ENCODE assay signal across 8 cellular contexts in the genomic region with DNA sequence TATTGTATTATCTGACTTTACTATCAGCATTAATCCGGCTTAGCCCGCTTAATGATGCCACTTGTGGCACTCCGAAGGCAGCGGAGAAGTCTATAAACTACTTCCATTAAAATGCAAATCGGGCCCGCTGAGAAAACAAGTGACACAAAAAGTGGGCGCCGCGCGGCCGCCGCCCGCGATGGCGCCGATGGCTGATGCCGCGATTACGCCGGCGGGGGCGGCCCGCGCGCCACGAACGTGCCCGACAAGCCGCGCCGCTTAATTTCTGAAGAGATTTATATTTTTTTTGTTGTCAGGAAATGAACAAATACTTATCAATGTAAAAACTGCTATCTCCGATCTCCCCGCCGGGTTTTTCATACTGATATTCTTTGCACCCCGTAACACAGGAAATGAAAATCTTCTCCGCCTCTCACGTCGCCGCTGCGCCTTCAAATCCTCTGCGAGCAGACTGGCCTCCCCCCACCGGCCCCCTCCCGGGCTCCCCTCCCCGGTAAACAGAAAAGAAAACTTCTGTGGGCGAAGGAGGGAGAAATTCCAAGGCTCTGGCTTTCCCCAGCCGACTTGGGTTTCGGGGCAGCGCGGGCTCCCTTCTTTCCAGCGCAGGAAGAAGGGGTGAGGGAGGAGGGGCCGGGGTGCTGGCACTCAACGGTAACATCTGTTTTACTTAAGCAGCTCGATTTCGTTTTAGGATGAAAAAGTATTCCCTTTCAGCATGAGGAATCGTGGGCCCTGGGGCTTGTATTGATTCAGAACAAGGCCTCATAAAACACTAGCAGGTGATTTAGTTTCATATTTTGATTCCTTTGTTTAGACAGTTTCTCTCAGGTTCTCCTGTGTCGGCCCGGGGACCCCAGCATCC.
DNase-seq lines count a peak whose midpoint lies in the region; ATAC-seq and TF ChIP-seq lines count a peak whose summit lies in the region.

No MANE protein-coding gene starts in this region.

- H3K4me3 Mint-ChIP-seq in progenitor cell of endocrine pancreas (ENCODE audit: low read depth) (peak overlapping the region; percentile 81), type B pancreatic cell (peak overlapping the region; percentile 84)

- H3K27ac Mint-ChIP-seq in progenitor cell of endocrine pancreas (peak overlapping the region; percentile 95), type B pancreatic cell (peak overlapping the region; percentile 63)

- H3K4me1 ChIP-seq in heart left ventricle, result peaks cover 0 to 10% (median 0%) of the 10 kb centered on the region in 12 donors

- H3K9me3 Mint-ChIP-seq in progenitor cell of endocrine pancreas (ENCODE audit: low read depth) (no peaks in the 10 kb centered on the region), type B pancreatic cell (peaks cover 2% of the 10 kb centered on the region)

- ATAC-seq in GM21723 (IDR thresholded peaks at IDR 0.05; ENCODE audit: unreplicated experiment) (peak; percentile 82), heart left ventricle (no peak)

- H3K36me3 ChIP-seq in heart left ventricle, result no peaks in the 10 kb centered on the region

- DNase-seq in EH (ENCODE audit: low read depth) (peak; percentile 28), NOMO-1 (lab: John Stamatoyannopoulos, UW; ENCODE audit: unreplicated experiment in 2 of 2) (peak; percentile 36 to 49), activated gamma-delta T cell treated with Interleukin-2 at 50 U/mL for 16 hours (peak; percentile 25), heart left ventricle (peak in 2 of 5 donors; percentile 17 to 63), progenitor cell of endocrine pancreas (ENCODE audit: low spot score, unreplicated experiment) (no peak), type B pancreatic cell (ENCODE audit: extremely low spot score, unreplicated experiment) (no peak), NCI-H2107 treated with DMSO at 0.1 percent for 48 hours (lab: John Stamatoyannopoulos, UW; ENCODE audit: unreplicated experiment) (no peak)

- peaks cover 6% of the 10 kb centered on the region for H3K27me3 Mint-ChIP-seq in progenitor cell of endocrine pancreas
- H3K27me3 Mint-ChIP-seq in type B pancreatic cell, result peaks cover 35% of the 10 kb centered on the region

- intact Hi-C loops in heart left ventricle (cut with DNase I), result loop anchor here in 1 of 10 donors (10.0 kb wide), 1 partner anchor 265 kb away; no protein-coding TSS in a partner anchor

- peaks cover 0 to 5% (median 0%) of the 10 kb centered on the region in 12 donors for H3K9me3 ChIP-seq in heart left ventricle

- peak overlapping the region; percentile 23 to 67 (median 48) for H3K4me3 ChIP-seq in heart left ventricle

- no peak for TF ChIP-seq CTCF in heart left ventricle (IDR thresholded peaks at IDR 0.05)
- TF ChIP-seq CTCF in progenitor cell of endocrine pancreas (IDR thresholded peaks at IDR 0.05; ENCODE audit: unreplicated experiment), result no peak
- TF ChIP-seq CTCF in type B pancreatic cell (conservative IDR thresholded peaks at IDR 0.05), result peak; percentile 36

- WGBS in heart left ventricle, 4 donors, result 2 to 4% (median 3%) methylated on average over 55 to 57 of the region's 57 CpGs

- H3K4me1 Mint-ChIP-seq in progenitor cell of endocrine pancreas (ENCODE audit: low read depth), result peaks cover 14% of the 10 kb centered on the region
- peaks cover 20% of the 10 kb centered on the region for H3K4me1 Mint-ChIP-seq in type B pancreatic cell (ENCODE audit: unreplicated experiment)

- peaks cover 11 to 48% (median 28%) of the 10 kb centered on the region in 9 donors for H3K27me3 ChIP-seq in heart left ventricle

- H3K36me3 Mint-ChIP-seq in progenitor cell of endocrine pancreas (ENCODE audit: insufficient read depth) (no peaks in the 10 kb centered on the region), type B pancreatic cell (no peaks in the 10 kb centered on the region)

- H3K27ac ChIP-seq in heart left ventricle, result peak overlapping the region in 1 of 12 donors; percentile 59

- TF ChIP-seq POLR2A in heart left ventricle (IDR thresholded peaks at IDR 0.05), result no peak

Comparison
In these comparisons a context has a peak if more than half of its experiments do, and no peak if none do; other contexts are left out.
1. DNase-seq: peak in EH (single experiment), NOMO-1 (2 of 2) and activated gamma-delta T cell treated with Interleukin-2 at 50 U/mL for 16 hours (single experiment); none in progenitor cell of endocrine pancreas (single experiment), type B pancreatic cell (single experiment) and NCI-H2107 treated with DMSO at 0.1 percent for 48 hours (single experiment).